In the genomic region with DNA sequence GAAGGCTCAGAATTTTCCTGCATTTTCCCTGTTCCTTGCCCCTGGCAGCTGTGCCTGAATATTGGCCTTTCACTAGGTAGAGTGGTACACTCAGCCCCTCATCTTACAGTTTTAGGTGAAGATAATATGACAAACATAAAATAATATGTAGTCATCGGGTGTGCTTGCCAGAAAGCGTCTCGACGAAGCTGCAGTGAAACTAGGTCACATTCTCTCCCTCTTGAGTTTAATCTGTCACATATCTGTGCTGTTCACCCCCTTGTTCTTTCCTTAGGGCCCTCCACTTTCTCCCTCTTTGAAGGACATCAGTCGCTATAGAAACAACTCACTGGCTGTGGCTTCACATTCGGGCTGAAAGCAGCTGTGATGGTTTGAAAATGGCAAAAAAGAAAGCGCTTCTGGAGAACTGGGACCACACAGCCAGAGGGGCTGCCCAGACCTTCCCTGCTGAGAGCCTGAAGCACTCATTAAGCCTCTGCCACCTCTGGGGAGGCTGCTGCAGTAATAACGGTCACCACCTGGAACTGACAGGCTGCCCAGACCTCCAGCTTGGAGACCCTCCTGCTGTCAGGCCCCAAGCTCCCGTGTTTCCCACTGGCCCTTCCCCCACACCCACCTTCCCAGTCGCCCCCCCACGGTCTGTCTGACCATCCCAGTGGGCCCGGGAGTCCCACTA, we compare ENCODE assay signal across 15 cellular contexts. TPM values are rescaled to one million over a fixed set of nuclear protein-coding genes. Genes with fewer than 3 reads are reported as not detected.
DNase-seq lines count a peak whose midpoint lies in the region; ATAC-seq and TF ChIP-seq lines count a peak whose summit lies in the region.
"Had no signal": no experiment of that assay in that cellular context is flagged by ENCODE, and none has a peak within 500 bp of the region (broad histone marks: within the 10 kb centered on the region; RNA-seq: fewer than 3 reads in every experiment).

No MANE protein-coding gene starts in this region.

- H3K4me1 ChIP-seq in testis, result peaks cover 16% of the 10 kb centered on the region
- no peaks in the 10 kb centered on the region for H3K4me1 ChIP-seq in naive thymus-derived CD4-positive, alpha-beta T cell (ENCODE audit: control insufficient read depth in 2 of 2, insufficient read depth in 2 of 2, low read length in 2 of 2)

- 32 to 50% methylated on average over 12 of the region's 12 CpGs for WGBS in testis, 2 donors

- no peak overlapping the region for H3K4me3 ChIP-seq in testis
- H3K4me3 ChIP-seq in naive thymus-derived CD4-positive, alpha-beta T cell (ENCODE audit: low read length), result no peak overlapping the region

- CTCF ChIA-PET in naive thymus-derived CD4-positive, alpha-beta T cell (lab: Charles Lee), result no interaction called here

- TF ChIP-seq POLR2A in testis (IDR thresholded peaks at IDR 0.05), result no peak

- H3K4me1 Mint-ChIP-seq in naive thymus-derived CD4-positive, alpha-beta T cell, result no peaks in the 10 kb centered on the region
- H3K4me1 Mint-ChIP-seq: stimulated activated naive CD8-positive, alpha-beta T cell treated with anti-CD3 and anti-CD28 coated beads, Interleukin-15, amount 100 ng/mL, for 72 hours had no signal

- H3K27ac ChIP-seq in angular gyrus (ENCODE audit: low read depth, low read length) (peak overlapping the region; percentile 37), testis (peak overlapping the region; percentile 20 to 31)
- no peak overlapping the region for H3K27ac ChIP-seq in naive thymus-derived CD4-positive, alpha-beta T cell (ENCODE audit: low read depth, low read length)
- H3K27ac ChIP-seq: 22Rv1, KMS-11 had no signal

- ATAC-seq in HG03457 (IDR thresholded peaks at IDR 0.05; ENCODE audit: unreplicated experiment), result no peak
- no peak for ATAC-seq in naive thymus-derived CD4-positive, alpha-beta T cell
- ATAC-seq: activated CD4-positive, CD25-positive, alpha-beta regulatory T cell treated with anti-CD3 and anti-CD28 coated beads, Interleukin-2, amount 50 U/mL, for 24 hours; stimulated activated naive CD8-positive, alpha-beta T cell treated with anti-CD3 and anti-CD28 coated beads, Interleukin-15, amount 100 ng/mL, for 72 hours had no signal

- H3K27me3 Mint-ChIP-seq in naive thymus-derived CD4-positive, alpha-beta T cell, result peaks cover 7 to 14% (median 9%) of the 10 kb centered on the region in 5 donors

- POLR2A ChIA-PET in naive thymus-derived CD4-positive, alpha-beta T cell (lab: Charles Lee), result no interaction called here

- H3K36me3 Mint-ChIP-seq in naive thymus-derived CD4-positive, alpha-beta T cell, result no peaks in the 10 kb centered on the region

- H3K27ac Mint-ChIP-seq in naive thymus-derived CD4-positive, alpha-beta T cell, result no peak overlapping the region
- H3K27ac Mint-ChIP-seq: stimulated activated naive CD8-positive, alpha-beta T cell treated with anti-CD3 and anti-CD28 coated beads, Interleukin-15, amount 100 ng/mL, for 72 hours had no signal

- H3K27me3 ChIP-seq in testis, result no peaks in the 10 kb centered on the region
- H3K27me3 ChIP-seq in naive thymus-derived CD4-positive, alpha-beta T cell (ENCODE audit: control insufficient read depth in 2 of 2, insufficient read depth in 2 of 2, low read length in 2 of 2), result no peaks in the 10 kb centered on the region

- no peaks in the 10 kb centered on the region for H3K36me3 ChIP-seq in testis (ENCODE audit: low read depth, missing control alignments)
- no peaks in the 10 kb centered on the region for H3K36me3 ChIP-seq in naive thymus-derived CD4-positive, alpha-beta T cell (ENCODE audit: control insufficient read depth in 2 of 3, insufficient read depth in 3 of 3, low read length in 3 of 3)

- no peak for TF ChIP-seq CTCF in testis (IDR thresholded peaks at IDR 0.05)

- peaks cover 0 to 4% (median 0%) of the 10 kb centered on the region in 11 donors for H3K9me3 Mint-ChIP-seq in naive thymus-derived CD4-positive, alpha-beta T cell
- H3K9me3 Mint-ChIP-seq: stimulated activated naive CD8-positive, alpha-beta T cell treated with anti-CD3 and anti-CD28 coated beads, Interleukin-15, amount 100 ng/mL, for 72 hours had no signal

- DNase-seq in NCI-H2171 treated with DMSO at 0.1 percent for 48 hours (lab: John Stamatoyannopoulos, UW), result peak; percentile 55
- no peak for DNase-seq in NCI-H2171 (lab: John Stamatoyannopoulos, UW)
- peak; percentile 31 for DNase-seq in iris pigment epithelial cell (ENCODE audit: low read depth)
- DNase-seq in testis, result no peak
- no peak for DNase-seq in central memory CD4-positive, alpha-beta T cell
- DNase-seq in naive thymus-derived CD4-positive, alpha-beta T cell, result no peak
- DNase-seq: kidney glomerular epithelial cell; NCI-H510A treated with DMSO at 0.1 percent for 48 hours; occipital lobe; stimulated activated naive CD8-positive, alpha-beta T cell treated with anti-CD3 and anti-CD28 coated beads, Interleukin-15, amount 100 ng/mL, for 72 hours had no signal

- intact Hi-C loops in testis (cut with DNase I; ENCODE audit: low total_unique reads), result no loop called here
- intact Hi-C loops in naive thymus-derived CD4-positive, alpha-beta T cell (cut with micrococcal nuclease), result no loop called here

- H3K9me3 ChIP-seq in testis, result no peaks in the 10 kb centered on the region
- H3K9me3 ChIP-seq in naive thymus-derived CD4-positive, alpha-beta T cell (ENCODE audit: control insufficient read depth in 2 of 3, low read length in 3 of 3), result no peaks in the 10 kb centered on the region

- no peak overlapping the region for H3K4me3 Mint-ChIP-seq in naive thymus-derived CD4-positive, alpha-beta T cell
- H3K4me3 Mint-ChIP-seq: stimulated activated naive CD8-positive, alpha-beta T cell treated with anti-CD3 and anti-CD28 coated beads, Interleukin-15, amount 100 ng/mL, for 72 hours had no signal

RNA-seq across cellular contexts. Expression of a gene that starts 50.3 kb away (rescaled TPM):
- 10 to 100 TPM; 28.7 to 39.1 TPM for total RNA-seq in testis
- polyA plus RNA-seq in testis (ENCODE audit: insufficient read depth, low read depth, low replicate concordance), result 16.7 TPM
- 100 to 1,000 TPM in 4 of 5 experiments, 10 to 100 TPM in 1; 26.7 to 182 (median 124) TPM for total RNA-seq in naive thymus-derived CD4-positive, alpha-beta T cell
- polyA plus RNA-seq in naive thymus-derived CD4-positive, alpha-beta T cell, result 10 to 100 TPM; 67.4 to 86.8 TPM

Comparison
In these comparisons a context has a peak if more than half of its experiments do, and no peak if none do; other contexts are left out.
1. DNase-seq: peak in NCI-H2171 treated with DMSO at 0.1 percent for 48 hours (single experiment) and iris pigment epithelial cell (single experiment); none in NCI-H2171 (single experiment), testis (single experiment), central memory CD4-positive, alpha-beta T cell (single experiment) and naive thymus-derived CD4-positive, alpha-beta T cell (0 of 9).